17 cellular contexts compared by ENCODE assay signal in genomic region chr7:28088032-28088431, GRCh38.
DNase-seq lines count a peak whose midpoint lies in the region; ATAC-seq and TF ChIP-seq lines count a peak whose summit lies in the region.
"Had no signal": no experiment of that assay in that cellular context is flagged by ENCODE, and none has a peak within 500 bp of the region (broad histone marks: within the 10 kb centered on the region; RNA-seq: fewer than 3 reads in every experiment).

No MANE protein-coding gene starts in this region.

- H3K27ac ChIP-seq in RWPE1 = no peak overlapping the region
- H3K27ac ChIP-seq: SJCRH30 had no signal

- POLR2A ChIA-PET in RWPE1 (lab: Yijun Ruan, JAX; ENCODE audit: low non-redundant PET) = no interaction called here

- DNase-seq in CD1c-positive myeloid dendritic cell (ENCODE audit: extremely low spot score) (peak; percentile 79), NOMO-1 treated with DMSO at 0.1 percent for 48 hours (lab: John Stamatoyannopoulos, UW; ENCODE audit: unreplicated experiment) (peak; percentile 90), fibroblast of gingiva (ENCODE audit: low read depth) (peak; percentile 83), omental fat pad (ENCODE audit: low spot score) (no peak), RWPE1 (ENCODE audit: low spot score) (no peak), HT-29 (ENCODE audit: low spot score) (no peak), DMS114 treated with DMSO at 0.1 percent for 48 hours (lab: John Stamatoyannopoulos, UW; ENCODE audit: unreplicated experiment) (no peak)
- DNase-seq: activated CD4-positive, alpha-beta T cell treated with anti-CD3 and anti-CD28 coated beads, Interleukin-2, amount 50 U/mL, for 1 hour; activated naive CD8-positive, alpha-beta T cell treated with anti-CD3 and anti-CD28 coated beads, Interleukin-2, amount 50 U/mL, for 24 hours; activated T-cell treated with anti-CD3 and anti-CD28 coated beads, Interleukin-2, amount 50 U/mL, for 48 hours; cerebellar nuclear complex; heart right ventricle; kidney glomerular epithelial cell; NCI-H1092 treated with DMSO at 0.1 percent for 48 hours; SJCRH30; T1000 had no signal

- TF ChIP-seq CTCF in omental fat pad (IDR thresholded peaks at IDR 0.05) (no peak), RWPE1 (conservative IDR thresholded peaks at IDR 0.05; ENCODE audit: low read depth) (no peak)

- ATAC-seq in omental fat pad (ENCODE audit: low FRiP score) (peak; percentile 30), GM21367 (IDR thresholded peaks at IDR 0.05; ENCODE audit: unreplicated experiment) (no peak)
- ATAC-seq: activated naive CD8-positive, alpha-beta T cell treated with anti-CD3 and anti-CD28 coated beads, Interleukin-2, amount 50 U/mL, for 24 hours had no signal

- CTCF ChIA-PET in RWPE1 (lab: Yijun Ruan, JAX) = interaction anchor here (0.5 to 1.0 kb wide), 2 partner anchors 8 to 422 kb away, joined by 3 to 5 read pairs; no protein-coding TSS in a partner anchor

Comparison
In these comparisons a context has a peak if more than half of its experiments do, and no peak if none do; other contexts are left out.
1. DNase-seq: peak in CD1c-positive myeloid dendritic cell (single experiment), NOMO-1 treated with DMSO at 0.1 percent for 48 hours (single experiment) and fibroblast of gingiva (single experiment); none in omental fat pad (single experiment), RWPE1 (single experiment), HT-29 (single experiment) and DMS114 treated with DMSO at 0.1 percent for 48 hours (single experiment).